18 cellular contexts compared by ENCODE assay signal in the genomic region with DNA sequence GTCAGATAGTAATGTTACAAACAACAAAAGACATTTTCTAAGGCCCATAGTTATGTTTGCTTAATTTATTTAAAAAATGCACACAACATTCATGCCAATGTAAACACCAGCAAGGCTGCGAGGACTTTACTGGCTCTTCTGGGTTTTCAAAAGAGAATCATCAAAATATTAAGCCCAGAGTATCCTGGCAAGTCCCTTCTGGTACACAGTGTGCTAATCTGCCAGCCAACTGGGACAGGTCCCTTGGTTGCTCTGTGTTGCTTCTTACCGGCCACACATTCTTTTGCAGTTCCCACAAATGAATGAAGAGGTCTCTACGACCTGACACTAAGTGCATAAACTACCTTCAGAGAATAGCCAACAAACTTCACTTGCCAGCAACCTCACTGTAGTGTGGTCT. TPM values are rescaled to one million over a fixed set of nuclear protein-coding genes. Genes with fewer than 3 reads are reported as not detected.
A peak's percentile ranks its signal among the peaks of the same experiment; 100 is the strongest.
DNase-seq lines count a peak whose midpoint lies in the region; ATAC-seq and TF ChIP-seq lines count a peak whose summit lies in the region.
"Had no signal": no experiment of that assay in that cellular context is flagged by ENCODE, and none has a peak within 500 bp of the region (broad histone marks: within the 10 kb centered on the region; RNA-seq: fewer than 3 reads in every experiment).

No MANE protein-coding gene starts in this region.

- ATAC-seq in activated T-helper 17 cell treated with anti-CD3 and anti-CD28 coated beads, Interleukin-2, amount 50 U/mL, for 72 hours (replicated peaks): no peak
- ATAC-seq in gastroesophageal sphincter (peak; percentile 79), HG03045 (IDR thresholded peaks at IDR 0.05; ENCODE audit: unreplicated experiment) (no peak)
- ATAC-seq: activated CD4-positive, alpha-beta T cell treated with anti-CD3 and anti-CD28 coated beads for 36 hours; activated T-cell treated with anti-CD3 and anti-CD28 coated beads, Interleukin-2, amount 50 U/mL, for 72 hours had no signal

- no peak for TF ChIP-seq CTCF in 22Rv1 (IDR thresholded peaks at IDR 0.05)
- no peak for TF ChIP-seq CTCF in gastroesophageal sphincter (IDR thresholded peaks at IDR 0.05)
- TF ChIP-seq CTCF in prostate gland (IDR thresholded peaks at IDR 0.05): no peak

- peaks cover 24% of the 10 kb centered on the region for H3K4me1 Mint-ChIP-seq in activated T-helper 17 cell treated with anti-CD3 and anti-CD28 coated beads, Interleukin-2, amount 50 U/mL, for 72 hours

- H3K4me1 ChIP-seq in gastroesophageal sphincter (peaks cover 15 to 89% (median 30%) of the 10 kb centered on the region in 3 donors), prostate gland (replicated peaks) (peaks cover 47% of the 10 kb centered on the region)

- intact Hi-C loops in prostate gland (cut with DNase I): no loop called here

- H3K27ac Mint-ChIP-seq in activated T-helper 17 cell treated with anti-CD3 and anti-CD28 coated beads, Interleukin-2, amount 50 U/mL, for 72 hours: peak overlapping the region; percentile 73
- H3K27ac Mint-ChIP-seq: activated CD4-positive, alpha-beta T cell treated with anti-CD3 and anti-CD28 coated beads for 36 hours; activated T-cell treated with anti-CD3 and anti-CD28 coated beads, Interleukin-2, amount 50 U/mL, for 72 hours; nephron progenitor cell; stimulated activated naive CD8-positive, alpha-beta T cell treated with anti-CD3 and anti-CD28 coated beads, Interleukin-15, Interleukin-2, amounts not matched to agents 100 ng/mL and 50 ng/mL, for 24 hours; T-helper 1 cell treated with Interleukin-12 subunit alpha and Interleukin-12 subunit beta and Interleukin-4 antibody, amounts not matched to agents 30 μg/mL and 1 μg/mL, for 36 hours had no signal

- 12 to 27% methylated on average over 3 of the region's 3 CpGs for WGBS in gastroesophageal sphincter (ENCODE audit: low coverage in 1 of 2), 2 donors
- 14% methylated on average over 3 of the region's 3 CpGs for WGBS in prostate gland

- no peak for TF ChIP-seq POLR2A in gastroesophageal sphincter (IDR thresholded peaks at IDR 0.05)
- no peak for TF ChIP-seq POLR2A in prostate gland (IDR thresholded peaks at IDR 0.05)

- no peak overlapping the region for H3K4me3 ChIP-seq in gastroesophageal sphincter
- H3K4me3 ChIP-seq in prostate gland: no peak overlapping the region

- no peak overlapping the region for H3K4me3 Mint-ChIP-seq in activated T-helper 17 cell treated with anti-CD3 and anti-CD28 coated beads, Interleukin-2, amount 50 U/mL, for 72 hours
- H3K4me3 Mint-ChIP-seq: activated CD4-positive, alpha-beta T cell treated with anti-CD3 and anti-CD28 coated beads for 36 hours; activated T-cell treated with anti-CD3 and anti-CD28 coated beads, Interleukin-2, amount 50 U/mL, for 72 hours; nephron progenitor cell; stimulated activated naive CD8-positive, alpha-beta T cell treated with anti-CD3 and anti-CD28 coated beads, Interleukin-15, Interleukin-2, amounts not matched to agents 100 ng/mL and 50 ng/mL, for 24 hours; T-helper 1 cell treated with Interleukin-12 subunit alpha and Interleukin-12 subunit beta and Interleukin-4 antibody, amounts not matched to agents 30 μg/mL and 1 μg/mL, for 36 hours had no signal

- H3K27me3 ChIP-seq in gastroesophageal sphincter (no peaks in the 10 kb centered on the region), prostate gland (replicated peaks; ENCODE audit: insufficient read depth) (no peaks in the 10 kb centered on the region)

- no peaks in the 10 kb centered on the region for H3K9me3 Mint-ChIP-seq in activated T-helper 17 cell treated with anti-CD3 and anti-CD28 coated beads, Interleukin-2, amount 50 U/mL, for 72 hours
- H3K9me3 Mint-ChIP-seq: activated T-cell treated with anti-CD3 and anti-CD28 coated beads, Interleukin-2, amount 50 U/mL, for 72 hours; nephron progenitor cell; stimulated activated naive CD8-positive, alpha-beta T cell treated with anti-CD3 and anti-CD28 coated beads, Interleukin-15, Interleukin-2, amounts not matched to agents 100 ng/mL and 50 ng/mL, for 24 hours; T-helper 1 cell treated with Interleukin-12 subunit alpha and Interleukin-12 subunit beta and Interleukin-4 antibody, amounts not matched to agents 30 μg/mL and 1 μg/mL, for 36 hours had no signal

- TF ChIP-seq EP300 in gastroesophageal sphincter (IDR thresholded peaks at IDR 0.05): no peak

- DNase-seq in prostate gland (ENCODE audit: low spot score) (peak; percentile 87), NCI-H748 treated with DMSO at 0.1 percent for 48 hours (lab: John Stamatoyannopoulos, UW) (no peak), NCI-H187 (lab: John Stamatoyannopoulos, UW) (no peak), NCI-H146 (lab: John Stamatoyannopoulos, UW) (no peak)
- DNase-seq: activated CD4-positive, alpha-beta T cell treated with anti-CD3 and anti-CD28 coated beads for 36 hours; activated T-cell treated with anti-CD3 and anti-CD28 coated beads, Interleukin-2, amount 50 U/mL, for 72 hours; KG1; NCI-H1694 treated with DMSO at 0.1 percent for 48 hours; NCI-H524; nephron progenitor cell had no signal

- H3K27me3 Mint-ChIP-seq in activated T-helper 17 cell treated with anti-CD3 and anti-CD28 coated beads, Interleukin-2, amount 50 U/mL, for 72 hours: no peaks in the 10 kb centered on the region
- H3K27me3 Mint-ChIP-seq: activated CD4-positive, alpha-beta T cell treated with anti-CD3 and anti-CD28 coated beads for 36 hours; stimulated activated naive CD8-positive, alpha-beta T cell treated with anti-CD3 and anti-CD28 coated beads, Interleukin-15, Interleukin-2, amounts not matched to agents 100 ng/mL and 50 ng/mL, for 24 hours had no signal

- peaks cover 22% of the 10 kb centered on the region for H3K36me3 Mint-ChIP-seq in activated T-helper 17 cell treated with anti-CD3 and anti-CD28 coated beads, Interleukin-2, amount 50 U/mL, for 72 hours (ENCODE audit: low read depth)

- H3K27ac ChIP-seq in 22Rv1: peak overlapping the region; percentile 94
- H3K27ac ChIP-seq in gastroesophageal sphincter: peak overlapping the region; percentile 51 to 77 (median 66)
- H3K27ac ChIP-seq in prostate gland: peak overlapping the region; percentile 78 to 80

- H3K9me3 ChIP-seq in gastroesophageal sphincter: no peaks in the 10 kb centered on the region
- H3K9me3 ChIP-seq in prostate gland: no peaks in the 10 kb centered on the region

- H3K36me3 ChIP-seq in gastroesophageal sphincter: peaks cover 0 to 8% of the 10 kb centered on the region in 2 donors
- H3K36me3 ChIP-seq in prostate gland: no peaks in the 10 kb centered on the region

RNA-seq across cellular contexts. Expression of a gene that starts 42.6 kb away (rescaled TPM):
- total RNA-seq in activated T-helper 17 cell treated with anti-CD3 and anti-CD28 coated beads, Interleukin-2, amount 50 U/mL, for 72 hours: under 1 TPM in 1 of 2 donors, not detected in 1; 0.26 TPM
- 1 to 10 TPM in 1 of 4 donors, not detected in 3; 4.4 TPM for total RNA-seq in gastroesophageal sphincter
- 100 to 1,000 TPM; 165 to 738 TPM for total RNA-seq in prostate gland
- total RNA-seq: H4, skeletal muscle tissue had no signal

Comparison
In these comparisons a context has a peak if more than half of its experiments do, and no peak if none do; other contexts are left out.
1. RNA of a gene that starts 42.6 kb away (total RNA-seq): 165 to 738 TPM in prostate gland; 0.26 TPM in activated T-helper 17 cell treated with anti-CD3 and anti-CD28 coated beads, Interleukin-2, amount 50 U/mL, for 72 hours and 4.4 TPM in gastroesophageal sphincter; every median in the first group is over 10 times any median in the second.
2. Peak in every context shown above with its lines, with median percentiles within 50 percentile points of each other: H3K27ac ChIP-seq.